In genomic region chr18:63320041-63320689, GRCh38 we compare ENCODE assay signal across 8 cellular contexts. TPM values are rescaled to one million over a fixed set of nuclear protein-coding genes. Genes with fewer than 3 reads are reported as not detected.
DNase-seq lines count a peak whose midpoint lies in the region; ATAC-seq and TF ChIP-seq lines count a peak whose summit lies in the region.

No MANE protein-coding gene starts in this region.

- H3K4me3 Mint-ChIP-seq in WTC11 = peak overlapping the region; percentile 70

- H3K4me1 Mint-ChIP-seq in WTC11 = peaks cover 24% of the 10 kb centered on the region

- H3K27ac Mint-ChIP-seq in WTC11 = no peak overlapping the region

- peak overlapping the region; percentile 46 to 64 for H3K4me3 ChIP-seq in cardiac fibroblast (replicated peaks in 1 of 2; ENCODE audit: low read depth in 2 of 2, low read length in 2 of 2)

- no peaks in the 10 kb centered on the region for H3K36me3 Mint-ChIP-seq in WTC11

- ATAC-seq in GM18520 (IDR thresholded peaks at IDR 0.05; ENCODE audit: unreplicated experiment) (peak; percentile 37), HG03060 (IDR thresholded peaks at IDR 0.05; ENCODE audit: low read depth, unreplicated experiment) (peak; percentile 35), WTC11 (peak; percentile 47)

- POLR2A ChIA-PET in WTC11 (lab: Charles Lee) = no interaction called here

- DNase-seq in A172 (ENCODE audit: low spot score) (peak; percentile 43), NCI-H2171 (lab: John Stamatoyannopoulos, UW) (peak; percentile 72), WTC11 (ENCODE audit: low spot score) (peak; percentile 60), cardiac fibroblast (ENCODE audit: low read depth in 2 of 2) (peak; percentile 85 to 90), islet precursor cell (peak; percentile 86)
- DNase-seq in stimulated activated CD4-positive, alpha-beta T cell treated with anti-CD3 and anti-CD28 coated beads, Interleukin-15, amount 100 ng/mL, for 1 hour (ENCODE audit: low read depth in 1 of 2, low spot score in 1 of 2) = peak; percentile 72 to 77

- TF ChIP-seq CTCF in WTC11 (IDR thresholded peaks at IDR 0.05) = no peak
- TF ChIP-seq CTCF in cardiac fibroblast (IDR thresholded peaks at IDR 0.05; ENCODE audit: low read depth, low read length) = no peak

- CTCF ChIA-PET in WTC11 (lab: Charles Lee) = interaction anchor here (0.6 to 1.4 kb wide), 4 partner anchors 20 to 338 kb away, joined by 3 to 6 read pairs (median 4); no protein-coding TSS in a partner anchor

- H3K27me3 Mint-ChIP-seq in WTC11 (ENCODE audit: low read depth) = peaks cover 40% of the 10 kb centered on the region

- no peaks in the 10 kb centered on the region for H3K9me3 Mint-ChIP-seq in WTC11

TF ChIP-seq in WTC11, 78 proteins besides CTCF, POLR2A, EP300 and RAD21 (continues in another document):
- TF ChIP-seq ATF1 (CRISPR knock-in tag; IDR thresholded peaks at IDR 0.05) = no peak
- no peak for TF ChIP-seq FOXP4 (CRISPR knock-in tag; IDR thresholded peaks at IDR 0.05)
- no peak for TF ChIP-seq CREM (CRISPR knock-in tag; IDR thresholded peaks at IDR 0.05)
- TF ChIP-seq ZSCAN18 (CRISPR knock-in tag; IDR thresholded peaks at IDR 0.05) = no peak
- no peak for TF ChIP-seq ZNF138 (CRISPR knock-in tag; conservative IDR thresholded peaks at IDR 0.05)
- TF ChIP-seq MXD4 (CRISPR knock-in tag; IDR thresholded peaks at IDR 0.05; ENCODE audit: borderline replicate concordance) = no peak
- no peak for TF ChIP-seq MLX (CRISPR knock-in tag; IDR thresholded peaks at IDR 0.05)
- no peak for TF ChIP-seq GABPB1 (CRISPR knock-in tag; IDR thresholded peaks at IDR 0.05)
- no peak for TF ChIP-seq CBFB (CRISPR knock-in tag; IDR thresholded peaks at IDR 0.05; ENCODE audit: low read depth)
- no peak for TF ChIP-seq KAT7 (CRISPR knock-in tag; IDR thresholded peaks at IDR 0.05; ENCODE audit: borderline replicate concordance)
- TF ChIP-seq SP1 (CRISPR knock-in tag; conservative IDR thresholded peaks at IDR 0.05) = no peak
- TF ChIP-seq STAT6 (CRISPR knock-in tag; conservative IDR thresholded peaks at IDR 0.05; ENCODE audit: low read depth) = no peak
- TF ChIP-seq ZNF396 (CRISPR knock-in tag; IDR thresholded peaks at IDR 0.05; ENCODE audit: borderline replicate concordance) = no peak
- TF ChIP-seq ZNF281 (CRISPR knock-in tag; IDR thresholded peaks at IDR 0.05) = no peak
- no peak for TF ChIP-seq ZNF232 (CRISPR knock-in tag; IDR thresholded peaks at IDR 0.05)
- TF ChIP-seq ZNF512 (CRISPR knock-in tag; IDR thresholded peaks at IDR 0.05; ENCODE audit: borderline replicate concordance) = no peak
- TF ChIP-seq MYBL2 (CRISPR knock-in tag; IDR thresholded peaks at IDR 0.05) = no peak
- no peak for TF ChIP-seq IRF1 (CRISPR knock-in tag; IDR thresholded peaks at IDR 0.05)

RNA-seq across cellular contexts. Expression of gene BCL2, which starts 0.6 kb away (rescaled TPM):
- total RNA-seq in A172 (2014; rRNA removed; shearing (Covaris generic)) = 2.5 and 3.7 TPM in 2 replicates
- 2.2 to 2.6 TPM (median 2.3 TPM) in 3 replicates for total RNA-seq in WTC11 (2021)

RNA-seq across cellular contexts. Expression of gene KDSR, which starts 46.8 kb away (rescaled TPM):
- 24.0 and 32.9 TPM in 2 replicates for total RNA-seq in A172 (2014; rRNA removed; shearing (Covaris generic))
- total RNA-seq in WTC11 (2021) = 48.4 to 51.8 TPM (median 49.5 TPM) in 3 replicates

Comparison
In these comparisons a context has a peak if more than half of its experiments do, and no peak if none do; other contexts are left out.
1. Peak in every context shown above with its lines: DNase-seq, ATAC-seq and H3K4me3 ChIP-seq.